24 cellular contexts compared by ENCODE assay signal in genomic region chr9:138080979-138081378, GRCh38.
"Had no signal": no experiment of that assay in that cellular context is flagged by ENCODE, and none has a peak within 500 bp of the region (broad histone marks: within the 10 kb centered on the region; RNA-seq: fewer than 3 reads in every experiment).

No MANE protein-coding gene starts in this region.

- H3K4me3 Mint-ChIP-seq: activated CD8-positive, alpha-beta T cell treated with anti-CD3 and anti-CD28 coated beads, Interleukin-2, amount 10 ng/mL, durations not matched to agents 7 days and 5 days; activated naive CD8-positive, alpha-beta T cell treated with anti-CD3 and anti-CD28 coated beads, Interleukin-2, amount 10 ng/mL, durations not matched to agents 7 days and 5 days had no signal

- H3K27ac Mint-ChIP-seq: activated CD8-positive, alpha-beta T cell treated with anti-CD3 and anti-CD28 coated beads, Interleukin-2, amount 10 ng/mL, durations not matched to agents 7 days and 5 days; activated naive CD8-positive, alpha-beta T cell treated with anti-CD3 and anti-CD28 coated beads, Interleukin-2, amount 10 ng/mL, durations not matched to agents 7 days and 5 days had no signal

- H3K4me3 ChIP-seq: adrenal gland, SK-N-MC had no signal

- H3K27me3 ChIP-seq: adrenal gland had no signal

- DNase-seq: activated CD4-positive, alpha-beta T cell treated with anti-CD3 and anti-CD28 coated beads for 48 hours; activated CD4-positive, alpha-beta T cell treated with anti-CD3 and anti-CD28 coated beads, Interleukin-2, amount 50 U/mL, for 4 hours; activated CD4-positive, CD25-positive, alpha-beta regulatory T cell treated with anti-CD3 and anti-CD28 coated beads, Interleukin-2, amount 50 U/mL, for 72 hours; activated CD8-positive, alpha-beta memory T cell treated with anti-CD3 and anti-CD28 coated beads, Interleukin-2, amount 50 U/mL, for 48 hours; activated CD8-positive, alpha-beta T cell treated with anti-CD3 and anti-CD28 coated beads, Interleukin-2, amount 10 ng/mL, durations not matched to agents 7 days and 5 days; activated naive CD4-positive, alpha-beta T cell treated with anti-CD3 and anti-CD28 coated beads, Interleukin-2, amount 50 U/mL, for 16 hours; activated naive CD8-positive, alpha-beta T cell treated with anti-CD3 and anti-CD28 coated beads, Interleukin-2, amount 10 ng/mL, durations not matched to agents 7 days and 5 days; activated T-cell treated with anti-CD3 and anti-CD28 coated beads, Interleukin-2, amount 50 U/mL, for 1 hour; anterior cingulate cortex; central memory CD4-positive, alpha-beta T cell; NCI-H1092; NCI-H1417; NCI-H1694; NCI-H2029; NCI-H2107; NCI-H2171 treated with DMSO at 0.1 percent for 48 hours; NCI-H226; NCI-H526; NK-92 treated with Interleukin-12 subunit alpha and Interleukin-12 subunit beta, amount 100 ng/mL, for 24 hours; PC-3; SW 1271 had no signal

- H3K36me3 ChIP-seq: adrenal gland had no signal

- ATAC-seq: activated CD8-positive, alpha-beta T cell treated with anti-CD3 and anti-CD28 coated beads, Interleukin-2, amount 10 ng/mL, durations not matched to agents 7 days and 5 days; PC-3 had no signal

- H3K9me3 ChIP-seq: adrenal gland had no signal

- H3K4me1 ChIP-seq: adrenal gland had no signal

- H3K27ac ChIP-seq: adrenal gland, KMS-11, SK-N-MC had no signal

- H3K4me1 Mint-ChIP-seq: activated naive CD8-positive, alpha-beta T cell treated with anti-CD3 and anti-CD28 coated beads, Interleukin-2, amount 10 ng/mL, durations not matched to agents 7 days and 5 days had no signal

- H3K36me3 Mint-ChIP-seq: activated naive CD8-positive, alpha-beta T cell treated with anti-CD3 and anti-CD28 coated beads, Interleukin-2, amount 10 ng/mL, durations not matched to agents 7 days and 5 days had no signal
